In the genomic region with DNA sequence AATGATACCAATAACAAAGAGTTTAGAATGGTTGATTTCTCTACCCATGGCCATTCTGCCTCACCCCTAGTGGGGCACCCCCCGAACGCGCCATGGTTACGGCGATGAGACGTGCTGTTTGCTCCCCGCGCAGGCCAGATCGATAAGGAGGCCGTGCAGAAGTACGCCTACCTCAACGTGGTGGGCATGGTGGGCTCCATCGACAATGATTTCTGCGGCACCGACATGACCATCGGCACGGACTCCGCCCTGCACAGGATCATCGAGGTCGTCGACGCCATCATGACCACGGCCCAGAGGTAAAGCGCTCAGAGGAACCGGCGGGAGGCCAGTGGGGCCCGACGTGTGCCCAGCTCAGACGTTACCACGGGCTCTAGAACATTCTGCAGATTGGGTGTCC, we compare ENCODE assay signal across 1 cellular context.
TF ChIP-seq lines count a peak whose summit lies in the region.

No MANE protein-coding gene starts in this region.

TF ChIP-seq in K562, 482 proteins besides CTCF, POLR2A, EP300 and RAD21:
- TF ChIP-seq SRSF1 (IDR thresholded peaks at IDR 0.05; ENCODE audit: low read depth, low read length) (no peak), POLR2G (IDR thresholded peaks at IDR 0.05; ENCODE audit: low read depth, low read length) (peak; percentile 51; the same call in 1 of the 2 replicates)
